In genomic region chr7:64541438-64542359, GRCh38 we compare ENCODE assay signal across 10 cellular contexts. TPM values are rescaled to one million over a fixed set of nuclear protein-coding genes. Genes with fewer than 3 reads are reported as not detected.
DNase-seq lines count a peak whose midpoint lies in the region; ATAC-seq and TF ChIP-seq lines count a peak whose summit lies in the region.
"Had no signal": no experiment of that assay in that cellular context is flagged by ENCODE, and none has a peak within 500 bp of the region (broad histone marks: within the 10 kb centered on the region; RNA-seq: fewer than 3 reads in every experiment).

No MANE protein-coding gene starts in this region.

- TF ChIP-seq RAD21 in HCT116 (IDR thresholded peaks at IDR 0.05; ENCODE audit: low read depth), result no peak

- peaks cover 0 to 3% of the 10 kb centered on the region in 2 experiments; a peak in 1 of 4 replicates for H3K9me3 ChIP-seq in HCT116 (ENCODE audit: control insufficient read depth in 1 of 2, insufficient read depth in 1 of 2, low read depth in 1 of 2, low read length in 2 of 2)
- H3K9me3 ChIP-seq in spleen, result peaks cover 0 to 89% (median 47%) of the 10 kb centered on the region in 8 donors

- H3K4me3 ChIP-seq in HCT116 (replicated peaks in 1 of 2; ENCODE audit: low read depth in 1 of 2, low read length in 2 of 2) (peak overlapping the region in 1 of 2 experiments; percentile 8; a peak in 2 of 4 replicates), fibroblast of mammary gland (ENCODE audit: control insufficient read depth, low read depth, low read length) (no peak overlapping the region), skeletal muscle cell (ENCODE audit: low read depth, low read length) (no peak overlapping the region), spleen (no peak overlapping the region)

- H3K27me3 ChIP-seq in HCT116 (ENCODE audit: insufficient read depth, low read length) (no peaks in the 10 kb centered on the region), spleen (replicated peaks in 1 of 7) (no peaks in the 10 kb centered on the region)

- DNase-seq in HCT116 (ENCODE audit: low read depth, low spot score), result peak; percentile 55
- DNase-seq in fibroblast of mammary gland (ENCODE audit: low read depth), result peak; percentile 77
- peak; percentile 26 for DNase-seq in skeletal muscle cell (ENCODE audit: low read depth)
- no peak for DNase-seq in spleen
- no peak for DNase-seq in stimulated activated CD4-positive, alpha-beta T cell treated with anti-CD3 and anti-CD28 coated beads, Interleukin-4, amount 100 ng/mL, for 4 hours
- no peak for DNase-seq in activated CD4-positive, CD25-positive, alpha-beta regulatory T cell (lab: John Stamatoyannopoulos, UW)
- DNase-seq: HCEC 1CT had no signal

- BruUV-seq in HCT116 (replicated peaks; lab: Mats Ljungman, UMichigan), result no TSS peak

- 68 to 80% (median 75%) methylated on average over 5 of the region's 5 CpGs for WGBS in spleen, 5 donors

- intact Hi-C loops in HCT116 (cut with micrococcal nuclease), result no loop called here
- intact Hi-C loops in spleen (cut with DNase I; ENCODE audit: low total_unique reads), result no loop called here

- H3K4me1 ChIP-seq in HCT116 (ENCODE audit: control insufficient read depth in 1 of 2, insufficient read depth in 2 of 2, low read length in 2 of 2) (peaks cover 15 to 29% of the 10 kb centered on the region in 2 experiments), spleen (no peaks in the 10 kb centered on the region)

- no peak for TF ChIP-seq POLR2A in HCT116 (IDR thresholded peaks at IDR 0.05; ENCODE audit: borderline replicate concordance, extremely low read depth, insufficient read depth, insufficient read length)
- TF ChIP-seq POLR2A in spleen (IDR thresholded peaks at IDR 0.05), result no peak

- peak overlapping the region; percentile 21; the same call in 1 of the 2 replicates for H3K9ac ChIP-seq in HCT116 (ENCODE audit: low read length)
- H3K9ac ChIP-seq: KMS-11 had no signal

- TF ChIP-seq CTCF in HCT116 (IDR thresholded peaks at IDR 0.05 in 2 of 3, conservative IDR thresholded peaks at IDR 0.05 in 1 of 3; ENCODE audit: borderline replicate concordance in 1 of 3, insufficient read depth in 1 of 3, low read depth in 2 of 3, low read length in 2 of 3) (no peak), fibroblast of mammary gland (conservative IDR thresholded peaks at IDR 0.05; ENCODE audit: control insufficient read depth, insufficient read depth, low read depth, low read length) (no peak), spleen (IDR thresholded peaks at IDR 0.05 in 8 of 11, conservative IDR thresholded peaks at IDR 0.05 in 3 of 11) (no peak)

- RAD21 ChIA-PET in HCT116 (lab: Charles Lee; ENCODE audit: low non-redundant PET in 1 of 2, low total read pairs in 2 of 2, uncharacterized antibody in 2 of 2, unreplicated experiment in 2 of 2), result interaction anchor here in 1 of 2 experiments (0.6 kb wide), 1 partner anchor 11 kb away, joined by 4 read pairs; no protein-coding TSS in a partner anchor

- H3K27ac ChIP-seq in HCT116 (ENCODE audit: low read depth, low read length) (peak overlapping the region; percentile 68), spleen (no peak overlapping the region)
- H3K27ac ChIP-seq: KMS-11 had no signal

- H4K20me1 ChIP-seq in HCT116 (ENCODE audit: insufficient read depth), result no peaks in the 10 kb centered on the region

- H3K79me2 ChIP-seq in HCT116 (ENCODE audit: insufficient read depth, low read length), result peaks cover 71% of the 10 kb centered on the region

- peak; percentile 98 for ATAC-seq in HCT116
- peak; percentile 92 for ATAC-seq in SK-N-SH treated with all-trans-retinoic acid at 6 μM for 48 hours
- ATAC-seq in GM21447 (IDR thresholded peaks at IDR 0.05; ENCODE audit: unreplicated experiment), result no peak

- no peaks in the 10 kb centered on the region for H3K9me2 ChIP-seq in HCT116 (ENCODE audit: insufficient read depth)

- CTCF ChIA-PET in HCT116 (lab: Charles Lee), result no interaction called here

- POLR2A ChIA-PET in HCT116 (lab: Charles Lee), result no interaction called here

- peak overlapping the region; percentile 57 for H3K4me2 ChIP-seq in HCT116 (ENCODE audit: low read length)
- H3K4me2 ChIP-seq: KMS-11 had no signal

- H2AFZ ChIP-seq in HCT116 (ENCODE audit: low read depth, low read length, poor library complexity, severe bottlenecking), result no peak overlapping the region

- H3K36me3 ChIP-seq in HCT116 (ENCODE audit: control insufficient read depth in 1 of 2, insufficient read depth in 2 of 2, low read length in 2 of 2) (peaks cover 5 to 9% of the 10 kb centered on the region in 2 experiments; a peak in 3 of 4 replicates), spleen (peaks cover 3 to 94% (median 38%) of the 10 kb centered on the region in 6 donors)

TF ChIP-seq in HCT116, 20 proteins besides CTCF, POLR2A, EP300 and RAD21 (continues in another document):
- peak; percentile 40; the same call in 1 of the 2 replicates for TF ChIP-seq FOSL1 (IDR thresholded peaks at IDR 0.05; ENCODE audit: low read depth)
- peak; percentile 15 for TF ChIP-seq YY1 (IDR thresholded peaks at IDR 0.05; ENCODE audit: extremely low read depth, insufficient replicate concordance, low read depth, low read length)
- TF ChIP-seq REST (IDR thresholded peaks at IDR 0.05; ENCODE audit: low read depth), result no peak
- TF ChIP-seq ATF3 (IDR thresholded peaks at IDR 0.05), result no peak
- no peak for TF ChIP-seq CEBPB (IDR thresholded peaks at IDR 0.05; ENCODE audit: low read depth)
- TF ChIP-seq JUND (IDR thresholded peaks at IDR 0.05), result peak; percentile 46; the same call in 1 of the 2 replicates
- no peak for TF ChIP-seq SIN3A (IDR thresholded peaks at IDR 0.05; ENCODE audit: low read depth)

TF ChIP-seq in SK-N-SH treated with all-trans-retinoic acid at 6 μM for 48 hours, 23 proteins besides CTCF, POLR2A, EP300 and RAD21 (continues in another document):
- TF ChIP-seq TCF4 (CRISPR knock-in tag; IDR thresholded peaks at IDR 0.05; ENCODE audit: borderline replicate concordance), result no peak
- no peak for TF ChIP-seq CSRNP3 (CRISPR knock-in tag; IDR thresholded peaks at IDR 0.05)
- TF ChIP-seq ZFP30 (CRISPR knock-in tag; IDR thresholded peaks at IDR 0.05), result no peak
- TF ChIP-seq PATZ1 (CRISPR knock-in tag; IDR thresholded peaks at IDR 0.05; ENCODE audit: borderline replicate concordance), result no peak
- TF ChIP-seq BACH2 (CRISPR knock-in tag; IDR thresholded peaks at IDR 0.05; ENCODE audit: borderline replicate concordance), result no peak
- TF ChIP-seq SNAI2 (CRISPR knock-in tag; IDR thresholded peaks at IDR 0.05), result no peak
- TF ChIP-seq POU6F1 (CRISPR knock-in tag; IDR thresholded peaks at IDR 0.05; ENCODE audit: borderline replicate concordance, low read depth), result no peak
- TF ChIP-seq ZC3H10 (CRISPR knock-in tag; IDR thresholded peaks at IDR 0.05), result no peak
- peak; percentile 51; the same call in 1 of the 2 replicates for TF ChIP-seq ZFP3 (CRISPR knock-in tag; IDR thresholded peaks at IDR 0.05)
- no peak for TF ChIP-seq TOX (CRISPR knock-in tag; IDR thresholded peaks at IDR 0.05; ENCODE audit: borderline replicate concordance)
- no peak for TF ChIP-seq ZNF8 (CRISPR knock-in tag; IDR thresholded peaks at IDR 0.05)
- no peak for TF ChIP-seq RARB (CRISPR knock-in tag; IDR thresholded peaks at IDR 0.05)
- no peak for TF ChIP-seq ARNTL (CRISPR knock-in tag; IDR thresholded peaks at IDR 0.05; ENCODE audit: borderline replicate concordance, low read depth)
- TF ChIP-seq ISL1 (CRISPR knock-in tag; IDR thresholded peaks at IDR 0.05), result no peak

RNA-seq across cellular contexts. Expression of gene ZNF680, which starts 21.2 kb away (rescaled TPM):
- total RNA-seq in HCT116 (2021; ENCODE audit: unreplicated experiment), result 11.2 TPM
- polyA plus RNA-seq in HCT116 (2012), result 1.2 and 2.9 TPM in 2 replicates
- 10 to 100 TPM; 19.4 to 47.8 (median 25.7) TPM for total RNA-seq in spleen
- polyA plus RNA-seq in spleen, result 1 to 10 TPM; 5.0 to 7.9 (median 6.3) TPM

Comparison
In these comparisons a context has a peak if more than half of its experiments do, and no peak if none do; other contexts are left out.
1. DNase-seq: peak in HCT116 (single experiment), fibroblast of mammary gland (single experiment) and skeletal muscle cell (single experiment); none in spleen (single experiment), stimulated activated CD4-positive, alpha-beta T cell treated with anti-CD3 and anti-CD28 coated beads, Interleukin-4, amount 100 ng/mL, for 4 hours (0 of 2) and activated CD4-positive, CD25-positive, alpha-beta regulatory T cell (0 of 4).